12 cellular contexts compared by ENCODE assay signal in genomic region chr3:114447545-114447944, GRCh38.
A peak's percentile ranks its signal among the peaks of the same experiment; 100 is the strongest.
DNase-seq lines count a peak whose midpoint lies in the region; ATAC-seq and TF ChIP-seq lines count a peak whose summit lies in the region.
"Had no signal": no experiment of that assay in that cellular context is flagged by ENCODE, and none has a peak within 500 bp of the region (broad histone marks: within the 10 kb centered on the region; RNA-seq: fewer than 3 reads in every experiment).

No MANE protein-coding gene starts in this region.

- WGBS in SK-N-SH (ENCODE audit: low lambda C conversion rate): 90% methylated on average over 3 of the region's 3 CpGs

- H2AFZ ChIP-seq in SK-N-SH (ENCODE audit: low read depth) (no peak overlapping the region), Loucy (ENCODE audit: low read length) (no peak overlapping the region)

- H3F3A ChIP-seq in SK-N-SH (replicated peaks; ENCODE audit: insufficient read depth) (peaks cover 1% of the 10 kb centered on the region), Loucy (ENCODE audit: low read depth) (no peaks in the 10 kb centered on the region)

- H3K4me2 ChIP-seq in SK-N-SH: no peak overlapping the region
- H3K4me2 ChIP-seq in Loucy (ENCODE audit: low read depth, low read length, poor library complexity, severe bottlenecking): no peak overlapping the region

- H3K79me2 ChIP-seq in SK-N-SH (ENCODE audit: insufficient read depth) (no peaks in the 10 kb centered on the region; the same call in 1 of the 2 replicates), Loucy (ENCODE audit: insufficient read depth, low read length) (no peaks in the 10 kb centered on the region)

- peaks cover 5 to 52% of the 10 kb centered on the region in 2 experiments; a peak in 3 of 4 replicates for H3K4me1 ChIP-seq in SK-N-SH (ENCODE audit: control insufficient read depth in 1 of 2, insufficient read depth in 2 of 2, low read depth in 1 of 2, low read length in 1 of 2)
- H3K4me1 ChIP-seq in Loucy (ENCODE audit: insufficient read depth, low read length, poor library complexity, severe bottlenecking): no peaks in the 10 kb centered on the region
- H3K4me1 ChIP-seq in vagina: peaks cover 38% of the 10 kb centered on the region

- H3K9ac ChIP-seq in SK-N-SH (no peak overlapping the region), Loucy (ENCODE audit: low read depth, low read length, poor library complexity, severe bottlenecking) (no peak overlapping the region)

- H3K27ac ChIP-seq in SK-N-SH (ENCODE audit: low read depth in 2 of 2, low read length in 1 of 2): peak overlapping the region in 1 of 2 experiments; percentile 16; a peak in 1 of 4 replicates
- peak overlapping the region; percentile 79 for H3K27ac ChIP-seq in vagina

- CTCF ChIA-PET in SK-N-SH (lab: Yijun Ruan, JAX): interaction anchor here (0.8 to 1.9 kb wide), 5 partner anchors 12 to 86 kb away, joined by 3 to 9 read pairs (median 4); no protein-coding TSS in a partner anchor

- TF ChIP-seq CTCF in SK-N-SH (IDR thresholded peaks at IDR 0.05) (no peak), Loucy (conservative IDR thresholded peaks at IDR 0.05; ENCODE audit: low read length) (peak; percentile 20), vagina (IDR thresholded peaks at IDR 0.05) (no peak)

- H3K4me3 ChIP-seq in SK-N-SH (ENCODE audit: low read depth in 2 of 2, low read length in 1 of 2) (no peak overlapping the region), Loucy (ENCODE audit: low read length, poor library complexity, severe bottlenecking) (no peak overlapping the region), vagina (no peak overlapping the region)
- H3K4me3 ChIP-seq: gastroesophageal sphincter had no signal

- TF ChIP-seq RAD21 in SK-N-SH (IDR thresholded peaks at IDR 0.05; ENCODE audit: low read length): no peak

- H3K27me3 ChIP-seq in SK-N-SH (ENCODE audit: insufficient read depth) (no peaks in the 10 kb centered on the region), Loucy (ENCODE audit: insufficient read depth, low read length, poor library complexity, severe bottlenecking) (no peaks in the 10 kb centered on the region), vagina (no peaks in the 10 kb centered on the region)
- H3K27me3 ChIP-seq: gastroesophageal sphincter had no signal

- H4K20me1 ChIP-seq in SK-N-SH (ENCODE audit: insufficient read depth) (no peaks in the 10 kb centered on the region; the same call in 1 of the 2 replicates), Loucy (ENCODE audit: insufficient read depth, low read length, poor library complexity, severe bottlenecking) (no peaks in the 10 kb centered on the region)

- H3K9me3 ChIP-seq in SK-N-SH (no peaks in the 10 kb centered on the region), Loucy (ENCODE audit: insufficient read depth, low read depth, low read length) (no peaks in the 10 kb centered on the region), vagina (no peaks in the 10 kb centered on the region)
- H3K9me3 ChIP-seq: gastroesophageal sphincter had no signal

- no peak for DNase-seq in SK-N-SH
- peak; percentile 25 for DNase-seq in cerebellum (ENCODE audit: low spot score)
- DNase-seq in vagina (ENCODE audit: extremely low spot score in 2 of 2): no peak
- DNase-seq in GM19240 (ENCODE audit: insufficient read length, low spot score): no peak
- no peak for DNase-seq in NOMO-1 treated with dmso at 0.1 percent for 144 hours (lab: John Stamatoyannopoulos, UW; ENCODE audit: unreplicated experiment)
- no peak for DNase-seq in T-helper 9 cell
- DNase-seq: activated gamma-delta T cell, Kasumi-1, trophoblast cell had no signal

- peak; percentile 56 for ATAC-seq in SK-N-SH treated with all-trans-retinoic acid at 6 μM for 48 hours
- ATAC-seq: gastroesophageal sphincter had no signal

- no peaks in the 10 kb centered on the region for H3K9me2 ChIP-seq in SK-N-SH
- H3K9me2 ChIP-seq in Loucy (replicated peaks; ENCODE audit: low read depth, low read length): no peaks in the 10 kb centered on the region

- intact Hi-C loops in vagina (cut with DNase I): no loop called here

- no peak for TF ChIP-seq POLR2A in vagina (IDR thresholded peaks at IDR 0.05)

- no peaks in the 10 kb centered on the region for H3K36me3 ChIP-seq in SK-N-SH (replicated peaks in 1 of 2; ENCODE audit: control insufficient read depth in 1 of 2, insufficient read depth in 2 of 2, low read length in 1 of 2)
- no peaks in the 10 kb centered on the region for H3K36me3 ChIP-seq in Loucy (ENCODE audit: insufficient read depth, low read length)
- no peaks in the 10 kb centered on the region for H3K36me3 ChIP-seq in vagina
- H3K36me3 ChIP-seq: gastroesophageal sphincter had no signal

- no peak for TF ChIP-seq EP300 in SK-N-SH (IDR thresholded peaks at IDR 0.05; ENCODE audit: borderline replicate concordance in 1 of 2, low read depth in 1 of 2, low read length in 1 of 2)

- POLR2A ChIA-PET in SK-N-SH (lab: Yijun Ruan, JAX): no interaction called here

TF ChIP-seq in SK-N-SH treated with all-trans-retinoic acid at 6 μM for 48 hours, 23 proteins besides CTCF, POLR2A, EP300 and RAD21:
- TF ChIP-seq ISL1 (CRISPR knock-in tag; IDR thresholded peaks at IDR 0.05): no peak
- TF ChIP-seq ZC3H10 (CRISPR knock-in tag; IDR thresholded peaks at IDR 0.05): no peak
- TF ChIP-seq GLIS3 (CRISPR knock-in tag; IDR thresholded peaks at IDR 0.05): no peak
- no peak for TF ChIP-seq PPARA (CRISPR knock-in tag; IDR thresholded peaks at IDR 0.05; ENCODE audit: borderline replicate concordance)
- TF ChIP-seq PATZ1 (CRISPR knock-in tag; IDR thresholded peaks at IDR 0.05; ENCODE audit: borderline replicate concordance): no peak
- TF ChIP-seq ESRRG (CRISPR knock-in tag; IDR thresholded peaks at IDR 0.05): no peak
- TF ChIP-seq OSR1 (CRISPR knock-in tag; IDR thresholded peaks at IDR 0.05): no peak
- no peak for TF ChIP-seq CSDC2 (CRISPR knock-in tag; IDR thresholded peaks at IDR 0.05)
- TF ChIP-seq SNAI2 (CRISPR knock-in tag; IDR thresholded peaks at IDR 0.05): no peak
- TF ChIP-seq ZNF565 (CRISPR knock-in tag; conservative IDR thresholded peaks at IDR 0.05; ENCODE audit: low read depth): no peak
- TF ChIP-seq ZFP3 (CRISPR knock-in tag; IDR thresholded peaks at IDR 0.05): no peak
- TF ChIP-seq RARB (CRISPR knock-in tag; IDR thresholded peaks at IDR 0.05): no peak
- TF ChIP-seq ZNF70 (CRISPR knock-in tag; IDR thresholded peaks at IDR 0.05): no peak

TF ChIP-seq in SK-N-SH, 30 proteins besides CTCF, POLR2A, EP300 and RAD21 (continues in another document):
- TF ChIP-seq YY1 (IDR thresholded peaks at IDR 0.05; ENCODE audit: low read depth) (no peak), EZH2phosphoT487 (IDR thresholded peaks at IDR 0.05; ENCODE audit: borderline replicate concordance, low read depth) (no peak), TCF12 (IDR thresholded peaks at IDR 0.05) (no peak), RCOR1 (IDR thresholded peaks at IDR 0.05; ENCODE audit: low read length) (no peak), SMC3 (IDR thresholded peaks at IDR 0.05; ENCODE audit: low read depth, low read length) (no peak), FOXM1 (IDR thresholded peaks at IDR 0.05; ENCODE audit: low read depth) (no peak), MEF2A (IDR thresholded peaks at IDR 0.05; ENCODE audit: borderline replicate concordance, low read depth) (no peak), FOSL2 (IDR thresholded peaks at IDR 0.05; ENCODE audit: borderline replicate concordance, low read depth) (no peak), ELF1 (IDR thresholded peaks at IDR 0.05) (no peak), RXRA (IDR thresholded peaks at IDR 0.05; ENCODE audit: borderline replicate concordance, low read depth) (no peak), MXI1 (IDR thresholded peaks at IDR 0.05; ENCODE audit: low read depth, low read length) (no peak), GATA2 (CRISPR knock-in tag; IDR thresholded peaks at IDR 0.05) (no peak), SIN3A (IDR thresholded peaks at IDR 0.05; ENCODE audit: borderline replicate concordance, low read depth, low read length) (no peak), TEAD4 (IDR thresholded peaks at IDR 0.05; ENCODE audit: borderline replicate concordance, insufficient read depth) (no peak)
- TF ChIP-seq, protein P1, sequence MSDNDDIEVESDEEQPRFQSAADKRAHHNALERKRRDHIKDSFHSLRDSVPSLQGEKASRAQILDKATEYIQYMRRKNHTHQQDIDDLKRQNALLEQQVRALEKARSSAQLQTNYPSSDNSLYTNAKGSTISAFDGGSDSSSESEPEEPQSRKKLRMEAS (IDR thresholded peaks at IDR 0.05; ENCODE audit: low read depth): no peak
- TF ChIP-seq, protein P2, sequence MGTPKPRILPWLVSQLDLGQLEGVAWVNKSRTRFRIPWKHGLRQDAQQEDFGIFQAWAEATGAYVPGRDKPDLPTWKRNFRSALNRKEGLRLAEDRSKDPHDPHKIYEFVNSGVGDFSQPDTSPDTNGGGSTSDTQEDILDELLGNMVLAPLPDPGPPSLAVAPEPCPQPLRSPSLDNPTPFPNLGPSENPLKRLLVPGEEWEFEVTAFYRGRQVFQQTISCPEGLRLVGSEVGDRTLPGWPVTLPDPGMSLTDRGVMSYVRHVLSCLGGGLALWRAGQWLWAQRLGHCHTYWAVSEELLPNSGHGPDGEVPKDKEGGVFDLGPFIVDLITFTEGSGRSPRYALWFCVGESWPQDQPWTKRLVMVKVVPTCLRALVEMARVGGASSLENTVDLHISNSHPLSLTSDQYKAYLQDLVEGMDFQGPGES (IDR thresholded peaks at IDR 0.05; ENCODE audit: low read depth, low read length): no peak
- TF ChIP-seq, protein P3, sequence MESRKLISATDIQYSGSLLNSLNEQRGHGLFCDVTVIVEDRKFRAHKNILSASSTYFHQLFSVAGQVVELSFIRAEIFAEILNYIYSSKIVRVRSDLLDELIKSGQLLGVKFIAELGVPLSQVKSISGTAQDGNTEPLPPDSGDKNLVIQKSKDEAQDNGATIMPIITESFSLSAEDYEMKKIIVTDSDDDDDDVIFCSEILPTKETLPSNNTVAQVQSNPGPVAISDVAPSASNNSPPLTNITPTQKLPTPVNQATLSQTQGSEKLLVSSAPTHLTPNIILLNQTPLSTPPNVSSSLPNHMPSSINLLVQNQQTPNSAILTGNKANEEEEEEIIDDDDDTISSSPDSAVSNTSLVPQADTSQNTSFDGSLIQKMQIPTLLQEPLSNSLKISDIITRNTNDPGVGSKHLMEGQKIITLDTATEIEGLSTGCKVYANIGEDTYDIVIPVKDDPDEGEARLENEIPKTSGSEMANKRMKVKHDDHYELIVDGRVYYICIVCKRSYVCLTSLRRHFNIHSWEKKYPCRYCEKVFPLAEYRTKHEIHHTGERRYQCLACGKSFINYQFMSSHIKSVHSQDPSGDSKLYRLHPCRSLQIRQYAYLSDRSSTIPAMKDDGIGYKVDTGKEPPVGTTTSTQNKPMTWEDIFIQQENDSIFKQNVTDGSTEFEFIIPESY (IDR thresholded peaks at IDR 0.05; ENCODE audit: borderline replicate concordance, low read depth): no peak
- TF ChIP-seq, protein P4, sequence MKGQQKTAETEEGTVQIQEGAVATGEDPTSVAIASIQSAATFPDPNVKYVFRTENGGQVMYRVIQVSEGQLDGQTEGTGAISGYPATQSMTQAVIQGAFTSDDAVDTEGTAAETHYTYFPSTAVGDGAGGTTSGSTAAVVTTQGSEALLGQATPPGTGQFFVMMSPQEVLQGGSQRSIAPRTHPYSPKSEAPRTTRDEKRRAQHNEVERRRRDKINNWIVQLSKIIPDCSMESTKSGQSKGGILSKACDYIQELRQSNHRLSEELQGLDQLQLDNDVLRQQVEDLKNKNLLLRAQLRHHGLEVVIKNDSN (IDR thresholded peaks at IDR 0.05; ENCODE audit: borderline replicate concordance, low read depth): no peak
